ENCODE assay signal across 2 cellular contexts in the genomic region with DNA sequence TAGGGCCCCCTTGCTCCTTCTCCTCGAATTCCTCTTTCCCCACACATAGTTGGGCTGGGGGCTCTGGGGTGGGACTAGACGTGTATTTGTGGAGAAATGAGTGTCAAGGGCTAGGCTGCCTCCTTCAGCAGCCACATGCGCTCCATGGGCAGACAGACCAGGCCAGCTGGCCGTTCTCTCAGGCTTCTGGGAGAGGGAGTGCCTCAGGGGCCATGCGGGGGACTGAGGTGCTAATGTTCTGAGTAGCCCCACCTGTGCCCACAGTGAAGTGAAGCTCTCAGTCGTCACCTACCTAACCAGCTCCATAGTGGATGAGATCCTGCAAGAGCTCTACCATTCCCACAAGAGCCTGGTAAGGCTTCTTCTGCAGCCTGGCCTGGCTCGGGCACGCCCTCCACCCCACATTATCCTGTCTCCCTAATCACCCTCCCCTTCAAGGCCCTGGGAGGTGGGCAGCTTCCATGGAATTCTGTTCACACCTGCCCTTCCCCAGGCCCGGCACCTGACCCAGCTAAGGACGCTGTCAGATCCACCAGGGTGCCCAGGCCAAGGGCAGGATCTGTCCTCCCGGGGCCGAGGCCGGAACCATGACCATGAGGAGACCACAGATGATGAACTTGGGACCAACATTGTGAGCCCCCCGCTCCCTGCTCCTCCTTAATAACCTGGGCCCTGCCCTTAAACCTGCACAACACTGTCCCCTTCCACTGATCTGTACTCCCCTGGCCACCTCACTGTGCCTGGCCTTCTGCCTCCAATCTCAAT.
TF ChIP-seq lines count a peak whose summit lies in the region.

No MANE protein-coding gene starts in this region.

TF ChIP-seq in WTC11, 78 proteins besides CTCF, POLR2A, EP300 and RAD21:
- TF ChIP-seq ZNF232 (CRISPR knock-in tag; IDR thresholded peaks at IDR 0.05) (no peak), RELA (CRISPR knock-in tag; IDR thresholded peaks at IDR 0.05; ENCODE audit: borderline replicate concordance) (no peak), ZNF423 (CRISPR knock-in tag; IDR thresholded peaks at IDR 0.05) (no peak), FOXP1 (CRISPR knock-in tag; IDR thresholded peaks at IDR 0.05; ENCODE audit: borderline replicate concordance) (no peak), SP1 (CRISPR knock-in tag; conservative IDR thresholded peaks at IDR 0.05) (no peak), GABPB1 (CRISPR knock-in tag; IDR thresholded peaks at IDR 0.05) (no peak), ETV6 (CRISPR knock-in tag; IDR thresholded peaks at IDR 0.05) (no peak)
- TF ChIP-seq, protein P1, sequence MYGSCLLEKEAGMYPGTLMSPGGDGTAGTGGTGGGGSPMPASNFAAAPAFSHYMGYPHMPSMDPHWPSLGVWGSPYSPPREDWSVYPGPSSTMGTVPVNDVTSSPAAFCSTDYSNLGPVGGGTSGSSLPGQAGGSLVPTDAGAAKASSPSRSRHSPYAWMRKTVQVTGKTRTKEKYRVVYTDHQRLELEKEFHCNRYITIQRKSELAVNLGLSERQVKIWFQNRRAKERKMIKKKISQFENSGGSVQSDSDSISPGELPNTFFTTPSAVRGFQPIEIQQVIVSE (CRISPR knock-in tag; IDR thresholded peaks at IDR 0.05; ENCODE audit: borderline replicate concordance), result no peak

TF ChIP-seq in HepG2, 621 proteins besides CTCF, POLR2A, EP300 and RAD21 (continues in another document):
- TF ChIP-seq AHR (CRISPR knock-in tag; IDR thresholded peaks at IDR 0.05) (no peak), NAIF1 (CRISPR knock-in tag; IDR thresholded peaks at IDR 0.05; ENCODE audit: borderline replicate concordance) (no peak), REPIN1 (CRISPR knock-in tag; IDR thresholded peaks at IDR 0.05; ENCODE audit: borderline replicate concordance, low read depth) (no peak), PCBP1 (IDR thresholded peaks at IDR 0.05; ENCODE audit: borderline replicate concordance, low read depth, low read length) (no peak), SMAD1 (CRISPR knock-in tag; IDR thresholded peaks at IDR 0.05; ENCODE audit: borderline replicate concordance, low read depth) (no peak), ZNF652 (CRISPR knock-in tag; IDR thresholded peaks at IDR 0.05; ENCODE audit: borderline replicate concordance, low read depth) (no peak), ZNF780A (CRISPR knock-in tag; IDR thresholded peaks at IDR 0.05) (no peak), AGO2 (optimal IDR thresholded peaks at IDR 0.05; ENCODE audit: low read depth, low read length) (no peak), SP4 (CRISPR knock-in tag; IDR thresholded peaks at IDR 0.05) (peak; percentile 49; the same call in 1 of the 2 replicates), ATRX (CRISPR knock-in tag; IDR thresholded peaks at IDR 0.05; ENCODE audit: borderline replicate concordance) (no peak), MYC (CRISPR knock-in tag; IDR thresholded peaks at IDR 0.05; ENCODE audit: borderline replicate concordance) (no peak), ZNF614 (CRISPR knock-in tag; IDR thresholded peaks at IDR 0.05; ENCODE audit: borderline replicate concordance) (no peak), SMARCE1 (IDR thresholded peaks at IDR 0.05; ENCODE audit: borderline replicate concordance) (no peak), EHMT2 (IDR thresholded peaks at IDR 0.05; ENCODE audit: borderline replicate concordance, low read depth, low read length) (no peak), NFE2L1 (CRISPR knock-in tag; IDR thresholded peaks at IDR 0.05; ENCODE audit: borderline replicate concordance) (no peak), ZBTB3 (CRISPR knock-in tag; IDR thresholded peaks at IDR 0.05; ENCODE audit: borderline replicate concordance, low read depth) (no peak), TRIM24 (CRISPR knock-in tag; IDR thresholded peaks at IDR 0.05) (no peak), AKAP8 (CRISPR knock-in tag; IDR thresholded peaks at IDR 0.05) (no peak)
- TF ChIP-seq, protein P2, sequence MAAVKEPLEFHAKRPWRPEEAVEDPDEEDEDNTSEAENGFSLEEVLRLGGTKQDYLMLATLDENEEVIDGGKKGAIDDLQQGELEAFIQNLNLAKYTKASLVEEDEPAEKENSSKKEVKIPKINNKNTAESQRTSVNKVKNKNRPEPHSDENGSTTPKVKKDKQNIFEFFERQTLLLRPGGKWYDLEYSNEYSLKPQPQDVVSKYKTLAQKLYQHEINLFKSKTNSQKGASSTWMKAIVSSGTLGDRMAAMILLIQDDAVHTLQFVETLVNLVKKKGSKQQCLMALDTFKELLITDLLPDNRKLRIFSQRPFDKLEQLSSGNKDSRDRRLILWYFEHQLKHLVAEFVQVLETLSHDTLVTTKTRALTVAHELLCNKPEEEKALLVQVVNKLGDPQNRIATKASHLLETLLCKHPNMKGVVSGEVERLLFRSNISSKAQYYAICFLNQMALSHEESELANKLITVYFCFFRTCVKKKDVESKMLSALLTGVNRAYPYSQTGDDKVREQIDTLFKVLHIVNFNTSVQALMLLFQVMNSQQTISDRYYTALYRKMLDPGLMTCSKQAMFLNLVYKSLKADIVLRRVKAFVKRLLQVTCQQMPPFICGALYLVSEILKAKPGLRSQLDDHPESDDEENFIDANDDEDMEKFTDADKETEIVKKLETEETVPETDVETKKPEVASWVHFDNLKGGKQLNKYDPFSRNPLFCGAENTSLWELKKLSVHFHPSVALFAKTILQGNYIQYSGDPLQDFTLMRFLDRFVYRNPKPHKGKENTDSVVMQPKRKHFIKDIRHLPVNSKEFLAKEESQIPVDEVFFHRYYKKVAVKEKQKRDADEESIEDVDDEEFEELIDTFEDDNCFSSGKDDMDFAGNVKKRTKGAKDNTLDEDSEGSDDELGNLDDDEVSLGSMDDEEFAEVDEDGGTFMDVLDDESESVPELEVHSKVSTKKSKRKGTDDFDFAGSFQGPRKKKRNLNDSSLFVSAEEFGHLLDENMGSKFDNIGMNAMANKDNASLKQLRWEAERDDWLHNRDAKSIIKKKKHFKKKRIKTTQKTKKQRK (IDR thresholded peaks at IDR 0.05; ENCODE audit: low read length), result no peak
- TF ChIP-seq, protein P3, sequence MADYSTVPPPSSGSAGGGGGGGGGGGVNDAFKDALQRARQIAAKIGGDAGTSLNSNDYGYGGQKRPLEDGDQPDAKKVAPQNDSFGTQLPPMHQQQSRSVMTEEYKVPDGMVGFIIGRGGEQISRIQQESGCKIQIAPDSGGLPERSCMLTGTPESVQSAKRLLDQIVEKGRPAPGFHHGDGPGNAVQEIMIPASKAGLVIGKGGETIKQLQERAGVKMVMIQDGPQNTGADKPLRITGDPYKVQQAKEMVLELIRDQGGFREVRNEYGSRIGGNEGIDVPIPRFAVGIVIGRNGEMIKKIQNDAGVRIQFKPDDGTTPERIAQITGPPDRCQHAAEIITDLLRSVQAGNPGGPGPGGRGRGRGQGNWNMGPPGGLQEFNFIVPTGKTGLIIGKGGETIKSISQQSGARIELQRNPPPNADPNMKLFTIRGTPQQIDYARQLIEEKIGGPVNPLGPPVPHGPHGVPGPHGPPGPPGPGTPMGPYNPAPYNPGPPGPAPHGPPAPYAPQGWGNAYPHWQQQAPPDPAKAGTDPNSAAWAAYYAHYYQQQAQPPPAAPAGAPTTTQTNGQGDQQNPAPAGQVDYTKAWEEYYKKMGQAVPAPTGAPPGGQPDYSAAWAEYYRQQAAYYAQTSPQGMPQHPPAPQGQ (CRISPR knock-in tag; IDR thresholded peaks at IDR 0.05; ENCODE audit: borderline replicate concordance), result no peak
- TF ChIP-seq, protein P4, sequence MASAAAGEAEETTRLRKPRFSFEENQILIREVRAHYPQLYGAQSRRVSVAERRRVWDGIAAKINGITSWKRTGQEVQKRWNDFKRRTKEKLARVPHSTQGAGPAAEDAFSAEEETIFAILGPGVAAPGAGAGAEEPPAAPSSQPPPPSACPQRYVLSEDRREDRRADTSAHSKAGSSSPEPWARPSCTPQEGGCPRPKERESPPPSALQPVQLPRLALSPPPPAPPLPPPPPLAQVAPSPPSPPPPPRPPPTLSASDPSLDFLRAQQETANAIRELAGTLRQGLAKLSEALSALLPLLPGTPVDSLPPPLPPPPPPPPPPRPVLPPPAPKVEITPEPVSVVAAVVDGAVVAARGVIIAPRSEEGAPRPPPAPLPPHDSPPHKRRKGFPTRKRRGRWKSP (CRISPR knock-in tag; IDR thresholded peaks at IDR 0.05), result no peak
- TF ChIP-seq, protein P5, sequence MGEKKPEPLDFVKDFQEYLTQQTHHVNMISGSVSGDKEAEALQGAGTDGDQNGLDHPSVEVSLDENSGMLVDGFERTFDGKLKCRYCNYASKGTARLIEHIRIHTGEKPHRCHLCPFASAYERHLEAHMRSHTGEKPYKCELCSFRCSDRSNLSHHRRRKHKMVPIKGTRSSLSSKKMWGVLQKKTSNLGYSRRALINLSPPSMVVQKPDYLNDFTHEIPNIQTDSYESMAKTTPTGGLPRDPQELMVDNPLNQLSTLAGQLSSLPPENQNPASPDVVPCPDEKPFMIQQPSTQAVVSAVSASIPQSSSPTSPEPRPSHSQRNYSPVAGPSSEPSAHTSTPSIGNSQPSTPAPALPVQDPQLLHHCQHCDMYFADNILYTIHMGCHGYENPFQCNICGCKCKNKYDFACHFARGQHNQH (CRISPR knock-in tag; IDR thresholded peaks at IDR 0.05), result 0 out of 2 replicates have a peak, but pooled peaks have one; percentile 22
- TF ChIP-seq, protein P6, sequence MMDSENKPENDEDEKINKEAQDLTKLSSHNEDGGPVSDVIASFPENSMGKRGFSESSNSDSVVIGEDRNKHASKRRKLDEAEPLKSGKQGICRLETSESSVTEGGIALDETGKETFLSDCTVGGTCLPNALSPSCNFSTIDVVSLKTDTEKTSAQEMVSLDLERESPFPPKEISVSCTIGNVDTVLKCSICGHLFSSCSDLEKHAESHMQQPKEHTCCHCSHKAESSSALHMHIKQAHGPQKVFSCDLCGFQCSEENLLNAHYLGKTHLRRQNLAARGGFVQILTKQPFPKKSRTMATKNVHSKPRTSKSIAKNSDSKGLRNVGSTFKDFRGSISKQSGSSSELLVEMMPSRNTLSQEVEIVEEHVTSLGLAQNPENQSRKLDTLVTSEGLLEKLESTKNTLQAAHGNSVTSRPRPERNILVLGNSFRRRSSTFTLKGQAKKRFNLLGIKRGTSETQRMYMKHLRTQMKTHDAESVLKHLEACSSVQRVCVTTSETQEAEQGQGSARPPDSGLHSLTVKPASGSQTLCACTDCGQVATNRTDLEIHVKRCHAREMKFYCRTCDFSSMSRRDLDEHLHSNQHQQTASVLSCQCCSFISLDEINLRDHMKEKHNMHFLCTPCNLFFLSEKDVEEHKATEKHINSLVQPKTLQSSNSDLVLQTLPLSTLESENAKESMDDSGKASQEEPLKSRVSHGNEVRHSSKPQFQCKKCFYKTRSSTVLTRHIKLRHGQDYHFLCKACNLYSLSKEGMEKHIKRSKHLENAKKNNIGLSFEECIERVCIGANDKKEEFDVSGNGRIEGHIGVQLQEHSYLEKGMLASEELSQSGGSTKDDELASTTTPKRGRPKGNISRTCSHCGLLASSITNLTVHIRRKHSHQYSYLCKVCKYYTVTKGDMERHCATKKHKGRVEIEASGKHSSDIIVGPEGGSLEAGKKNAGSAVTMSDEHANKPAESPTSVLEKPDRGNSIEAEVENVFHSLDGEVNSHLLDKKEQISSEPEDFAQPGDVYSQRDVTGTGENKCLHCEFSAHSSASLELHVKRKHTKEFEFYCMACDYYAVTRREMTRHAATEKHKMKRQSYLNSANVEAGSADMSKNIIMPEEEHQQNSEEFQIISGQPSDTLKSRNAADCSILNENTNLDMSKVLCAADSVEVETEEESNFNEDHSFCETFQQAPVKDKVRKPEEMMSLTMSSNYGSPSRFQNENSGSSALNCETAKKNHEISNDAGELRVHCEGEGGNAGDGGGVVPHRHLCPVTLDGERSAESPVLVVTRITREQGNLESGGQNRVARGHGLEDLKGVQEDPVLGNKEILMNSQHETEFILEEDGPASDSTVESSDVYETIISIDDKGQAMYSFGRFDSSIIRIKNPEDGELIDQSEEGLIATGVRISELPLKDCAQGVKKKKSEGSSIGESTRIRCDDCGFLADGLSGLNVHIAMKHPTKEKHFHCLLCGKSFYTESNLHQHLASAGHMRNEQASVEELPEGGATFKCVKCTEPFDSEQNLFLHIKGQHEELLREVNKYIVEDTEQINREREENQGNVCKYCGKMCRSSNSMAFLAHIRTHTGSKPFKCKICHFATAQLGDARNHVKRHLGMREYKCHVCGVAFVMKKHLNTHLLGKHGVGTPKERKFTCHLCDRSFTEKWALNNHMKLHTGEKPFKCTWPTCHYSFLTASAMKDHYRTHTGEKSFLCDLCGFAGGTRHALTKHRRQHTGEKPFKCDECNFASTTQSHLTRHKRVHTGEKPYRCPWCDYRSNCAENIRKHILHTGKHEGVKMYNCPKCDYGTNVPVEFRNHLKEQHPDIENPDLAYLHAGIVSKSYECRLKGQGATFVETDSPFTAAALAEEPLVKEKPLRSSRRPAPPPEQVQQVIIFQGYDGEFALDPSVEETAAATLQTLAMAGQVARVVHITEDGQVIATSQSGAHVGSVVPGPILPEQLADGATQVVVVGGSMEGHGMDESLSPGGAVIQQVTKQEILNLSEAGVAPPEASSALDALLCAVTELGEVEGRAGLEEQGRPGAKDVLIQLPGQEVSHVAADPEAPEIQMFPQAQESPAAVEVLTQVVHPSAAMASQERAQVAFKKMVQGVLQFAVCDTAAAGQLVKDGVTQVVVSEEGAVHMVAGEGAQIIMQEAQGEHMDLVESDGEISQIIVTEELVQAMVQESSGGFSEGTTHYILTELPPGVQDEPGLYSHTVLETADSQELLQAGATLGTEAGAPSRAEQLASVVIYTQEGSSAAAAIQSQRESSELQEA (CRISPR knock-in tag; IDR thresholded peaks at IDR 0.05; ENCODE audit: not compliant biosample characterization), result no peak
- TF ChIP-seq, protein P7, sequence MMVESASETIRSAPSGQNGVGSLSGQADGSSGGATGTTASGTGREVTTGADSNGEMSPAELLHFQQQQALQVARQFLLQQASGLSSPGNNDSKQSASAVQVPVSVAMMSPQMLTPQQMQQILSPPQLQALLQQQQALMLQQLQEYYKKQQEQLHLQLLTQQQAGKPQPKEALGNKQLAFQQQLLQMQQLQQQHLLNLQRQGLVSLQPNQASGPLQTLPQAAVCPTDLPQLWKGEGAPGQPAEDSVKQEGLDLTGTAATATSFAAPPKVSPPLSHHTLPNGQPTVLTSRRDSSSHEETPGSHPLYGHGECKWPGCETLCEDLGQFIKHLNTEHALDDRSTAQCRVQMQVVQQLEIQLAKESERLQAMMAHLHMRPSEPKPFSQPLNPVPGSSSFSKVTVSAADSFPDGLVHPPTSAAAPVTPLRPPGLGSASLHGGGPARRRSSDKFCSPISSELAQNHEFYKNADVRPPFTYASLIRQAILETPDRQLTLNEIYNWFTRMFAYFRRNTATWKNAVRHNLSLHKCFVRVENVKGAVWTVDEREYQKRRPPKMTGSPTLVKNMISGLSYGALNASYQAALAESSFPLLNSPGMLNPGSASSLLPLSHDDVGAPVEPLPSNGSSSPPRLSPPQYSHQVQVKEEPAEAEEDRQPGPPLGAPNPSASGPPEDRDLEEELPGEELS (CRISPR knock-in tag; IDR thresholded peaks at IDR 0.05), result no peak
